ENCODE assay signal across 37 cellular contexts in genomic region chrX:46938589-46938988, GRCh38.
"Had no signal": no experiment of that assay in that cellular context is flagged by ENCODE, and none has a peak within 500 bp of the region (broad histone marks: within the 10 kb centered on the region; RNA-seq: fewer than 3 reads in every experiment).

No MANE protein-coding gene starts in this region.

- ATAC-seq: activated CD8-positive, alpha-beta T cell treated with anti-CD3 and anti-CD28 coated beads for 36 hours; activated naive CD4-positive, alpha-beta T cell treated with anti-CD3 and anti-CD28 coated beads, Interleukin-2, amount 50 U/mL, for 72 hours; activated T-cell treated with anti-CD3 and anti-CD28 coated beads, Interleukin-2, amount 50 U/mL, for 4 hours; activated T-cell treated with anti-CD3 and anti-CD28 coated beads, Interleukin-2, amount 50 U/mL, for 72 hours; activated T-helper 17 cell treated with anti-CD3 and anti-CD28 coated beads, Interleukin-2, amount 50 U/mL, for 72 hours had no signal

- H3K27ac ChIP-seq: adrenal gland, cardiac muscle cell, VCaP had no signal

- FAIRE-seq: bronchial epithelial cell, TTC549 had no signal

- H3K4me1 Mint-ChIP-seq: activated CD4-positive, alpha-beta T cell treated with anti-CD3 and anti-CD28 coated beads, Interleukin-2, amount 10 ng/mL, durations not matched to agents 24 days and 14 days; activated naive CD8-positive, alpha-beta T cell treated with anti-CD3 and anti-CD28 coated beads for 36 hours; activated T-helper 17 cell treated with anti-CD3 and anti-CD28 coated beads, Interleukin-2, amount 50 U/mL, for 72 hours; brain; central memory CD8-positive, alpha-beta T cell had no signal

- H3K27me3 ChIP-seq: adrenal gland, cardiac muscle cell had no signal

- H3K4me1 ChIP-seq: adrenal gland had no signal

- H3K36me3 ChIP-seq: adrenal gland, cardiac muscle cell had no signal

- H3K9me3 ChIP-seq: adrenal gland had no signal

- DNase-seq: activated B cell treated with CpG ODN at 0.5 μM for 24 hours; activated CD4-positive, alpha-beta memory T cell treated with anti-CD3 and anti-CD28 coated beads for 36 hours; activated CD4-positive, alpha-beta T cell treated with anti-CD3 and anti-CD28 coated beads for 4 hours; activated CD4-positive, alpha-beta T cell treated with anti-CD3 and anti-CD28 coated beads, Interleukin-2, amount 10 ng/mL, durations not matched to agents 24 days and 14 days; activated CD4-positive, alpha-beta T cell treated with anti-CD3 and anti-CD28 coated beads, Interleukin-2, amount 50 U/mL, for 1 hour; activated CD4-positive, alpha-beta T cell treated with anti-CD3 and anti-CD28 coated beads, Interleukin-2, amount 50 U/mL, for 4 hours; activated CD4-positive, CD25-positive, alpha-beta regulatory T cell treated with anti-CD3 and anti-CD28 coated beads, Interleukin-2, amount 50 U/mL, for 72 hours; activated CD8-positive, alpha-beta memory T cell treated with anti-CD3 and anti-CD28 coated beads, Interleukin-2, amount 50 U/mL, for 4 hours; activated CD8-positive, alpha-beta T cell treated with anti-CD3 and anti-CD28 coated beads for 36 hours; activated effector memory CD4-positive, alpha-beta T cell treated with anti-CD3 and anti-CD28 coated beads, Interleukin-2, amount 50 U/mL, for 16 hours; activated gamma-delta T cell treated with Interleukin-2 at 50 U/mL for 16 hours; activated naive CD4-positive, alpha-beta T cell; activated naive CD4-positive, alpha-beta T cell treated with anti-CD3 and anti-CD28 coated beads for 36 hours; activated naive CD4-positive, alpha-beta T cell treated with anti-CD3 and anti-CD28 coated beads, Interleukin-2, amount 50 U/mL, for 16 hours; activated naive CD8-positive, alpha-beta T cell treated with anti-CD3 and anti-CD28 coated beads for 36 hours; activated T-cell treated with anti-CD3 and anti-CD28 coated beads for 4 hours; activated T-cell treated with anti-CD3 and anti-CD28 coated beads, Interleukin-2, amount 50 U/mL, for 1 hour; activated T-cell treated with anti-CD3 and anti-CD28 coated beads, Interleukin-2, amount 50 U/mL, for 4 hours; activated T-cell treated with anti-CD3 and anti-CD28 coated beads, Interleukin-2, amount 50 U/mL, for 72 hours; adrenal gland; amniotic stem cell; aorta; caudate nucleus; cerebellar nuclear complex; T-helper 2 cell; T-helper 9 cell had no signal

- H3K27me3 Mint-ChIP-seq: activated B cell treated with CpG ODN at 0.5 μM for 24 hours; activated CD4-positive, alpha-beta memory T cell treated with anti-CD3 and anti-CD28 coated beads for 36 hours; brain had no signal

- H3K9me3 Mint-ChIP-seq: activated B cell treated with CpG ODN at 0.5 μM for 24 hours; activated CD4-positive, alpha-beta T cell treated with anti-CD3 and anti-CD28 coated beads, Interleukin-2, amount 10 ng/mL, durations not matched to agents 24 days and 14 days; activated CD8-positive, alpha-beta T cell treated with anti-CD3 and anti-CD28 coated beads for 36 hours; activated naive CD8-positive, alpha-beta T cell treated with anti-CD3 and anti-CD28 coated beads for 36 hours; activated T-helper 1 cell treated with anti-CD3 and anti-CD28 coated beads, Interleukin-12 subunit alpha, Interleukin-12 subunit beta, Interleukin-2, Interleukin-4 antibody, amounts not matched to agents 30 ng/mL and 10 ng/mL and 1 ng/mL, durations not matched to agents 14 hours and 24 hours and 36 hours; activated T-helper 17 cell treated with anti-CD3 and anti-CD28 coated beads, Interleukin-2, amount 50 U/mL, for 72 hours; central memory CD8-positive, alpha-beta T cell; T-helper 1 cell treated with Interleukin-12 subunit alpha and Interleukin-12 subunit beta and Interleukin-4 antibody, amounts not matched to agents 30 μg/mL and 1 μg/mL, for 36 hours; T-helper 2 cell treated with Interferon-gamma antibody and Interleukin-4, amounts not matched to agents 5 μg/mL and 100 μg/mL, for 36 hours had no signal

- H3K36me3 Mint-ChIP-seq: activated CD4-positive, alpha-beta memory T cell treated with anti-CD3 and anti-CD28 coated beads for 36 hours; activated naive CD4-positive, alpha-beta T cell treated with anti-CD3 and anti-CD28 coated beads, Interleukin-2, amount 50 U/mL, for 72 hours; activated naive CD8-positive, alpha-beta T cell treated with anti-CD3 and anti-CD28 coated beads for 36 hours had no signal

- H3K4me3 ChIP-seq: adrenal gland, cardiac muscle cell had no signal

- H3K4me3 Mint-ChIP-seq: activated B cell treated with CpG ODN at 0.5 μM for 24 hours; activated CD4-positive, alpha-beta memory T cell treated with anti-CD3 and anti-CD28 coated beads for 36 hours; activated CD4-positive, alpha-beta T cell treated with anti-CD3 and anti-CD28 coated beads, Interleukin-2, amount 10 ng/mL, durations not matched to agents 24 days and 14 days; activated CD8-positive, alpha-beta T cell treated with anti-CD3 and anti-CD28 coated beads for 36 hours; activated naive CD4-positive, alpha-beta T cell treated with anti-CD3 and anti-CD28 coated beads for 36 hours; activated naive CD8-positive, alpha-beta T cell treated with anti-CD3 and anti-CD28 coated beads for 36 hours; activated T-cell treated with anti-CD3 and anti-CD28 coated beads, Interleukin-2, amount 50 U/mL, for 4 hours; activated T-cell treated with anti-CD3 and anti-CD28 coated beads, Interleukin-2, amount 50 U/mL, for 72 hours; activated T-helper 1 cell treated with anti-CD3 and anti-CD28 coated beads, Interleukin-12 subunit alpha, Interleukin-12 subunit beta, Interleukin-2, Interleukin-4 antibody, amounts not matched to agents 30 ng/mL and 10 ng/mL and 1 ng/mL, durations not matched to agents 14 hours and 24 hours and 36 hours; activated T-helper 17 cell treated with anti-CD3 and anti-CD28 coated beads, Interleukin-2, amount 50 U/mL, for 72 hours; brain; central memory CD8-positive, alpha-beta T cell; T-helper 1 cell treated with Interleukin-12 subunit alpha and Interleukin-12 subunit beta and Interleukin-4 antibody, amounts not matched to agents 30 μg/mL and 1 μg/mL, for 36 hours; T-helper 2 cell treated with Interferon-gamma antibody and Interleukin-4, amounts not matched to agents 5 μg/mL and 100 μg/mL, for 36 hours had no signal

- H3K27ac Mint-ChIP-seq: activated B cell treated with CpG ODN at 0.5 μM for 24 hours; activated CD4-positive, alpha-beta memory T cell treated with anti-CD3 and anti-CD28 coated beads for 36 hours; activated CD4-positive, alpha-beta T cell treated with anti-CD3 and anti-CD28 coated beads, Interleukin-2, amount 10 ng/mL, durations not matched to agents 24 days and 14 days; activated CD8-positive, alpha-beta T cell treated with anti-CD3 and anti-CD28 coated beads for 36 hours; activated naive CD4-positive, alpha-beta T cell treated with anti-CD3 and anti-CD28 coated beads for 36 hours; activated naive CD4-positive, alpha-beta T cell treated with anti-CD3 and anti-CD28 coated beads, Interleukin-2, amount 50 U/mL, for 72 hours; activated naive CD8-positive, alpha-beta T cell treated with anti-CD3 and anti-CD28 coated beads for 36 hours; activated T-cell treated with anti-CD3 and anti-CD28 coated beads, Interleukin-2, amount 50 U/mL, for 72 hours; activated T-helper 1 cell treated with anti-CD3 and anti-CD28 coated beads, Interleukin-12 subunit alpha, Interleukin-12 subunit beta, Interleukin-2, Interleukin-4 antibody, amounts not matched to agents 30 ng/mL and 10 ng/mL and 1 ng/mL, durations not matched to agents 14 hours and 24 hours and 36 hours; activated T-helper 17 cell treated with anti-CD3 and anti-CD28 coated beads, Interleukin-2, amount 50 U/mL, for 72 hours; brain; T-helper 1 cell treated with Interleukin-12 subunit alpha and Interleukin-12 subunit beta and Interleukin-4 antibody, amounts not matched to agents 30 μg/mL and 1 μg/mL, for 36 hours; T-helper 2 cell treated with Interferon-gamma antibody and Interleukin-4, amounts not matched to agents 5 μg/mL and 100 μg/mL, for 36 hours had no signal
